In genomic region chr11:44718612-44719390, GRCh38 we compare ENCODE assay signal across 24 cellular contexts. TPM values are rescaled to one million over a fixed set of nuclear protein-coding genes. Genes with fewer than 3 reads are reported as not detected.
DNase-seq lines count a peak whose midpoint lies in the region; ATAC-seq and TF ChIP-seq lines count a peak whose summit lies in the region.
"Had no signal": no experiment of that assay in that cellular context is flagged by ENCODE, and none has a peak within 500 bp of the region (broad histone marks: within the 10 kb centered on the region; RNA-seq: fewer than 3 reads in every experiment).

No MANE protein-coding gene starts in this region.

- H3K4me3 ChIP-seq in WERI-Rb-1 (ENCODE audit: low read depth, low read length) = no peak overlapping the region
- no peak overlapping the region for H3K4me3 ChIP-seq in neuronal stem cell (ENCODE audit: low read length in 2 of 2)
- H3K4me3 ChIP-seq: BLaER1, MG63 had no signal

- no peak overlapping the region for H3K4me2 ChIP-seq in neuronal stem cell (ENCODE audit: insufficient read depth, low read length, poor library complexity, severe bottlenecking)
- H3K4me2 ChIP-seq: BLaER1, SK-N-SH had no signal

- H3K4me1 ChIP-seq in neuronal stem cell (ENCODE audit: control insufficient read depth in 2 of 2, insufficient read depth in 1 of 2, low read depth in 1 of 2, low read length in 2 of 2) = peaks cover 14 to 15% of the 10 kb centered on the region in 2 donors
- H3K4me1 ChIP-seq: BLaER1 had no signal

- no peak overlapping the region for H3K23ac ChIP-seq in neuronal stem cell (ENCODE audit: low read depth, low read length, poor library complexity)

- H3K18ac ChIP-seq in neuronal stem cell (ENCODE audit: low read length) = peak overlapping the region; percentile 55

- no peak overlapping the region for H4K91ac ChIP-seq in neuronal stem cell (ENCODE audit: low read depth, low read length, poor library complexity)

- H3K9ac ChIP-seq in neuronal stem cell (ENCODE audit: low read depth, low read length, poor library complexity) = no peak overlapping the region
- H3K9ac ChIP-seq: BLaER1, SK-N-SH had no signal

- WGBS in neuronal stem cell (ENCODE audit: extremely low coverage in 2 of 2, insufficient read length in 2 of 2, insufficient replicate concordance in 1 of 2), 2 donors = no CpG with 5 or more reads among the region's 4 CpGs

- no peak overlapping the region for H2BK5ac ChIP-seq in neuronal stem cell (ENCODE audit: low read length)

- peak overlapping the region; percentile 36 for H2AK5ac ChIP-seq in neuronal stem cell (ENCODE audit: low read depth, low read length)

- H3K79me1 ChIP-seq in neuronal stem cell (ENCODE audit: low read depth, low read length) = no peaks in the 10 kb centered on the region

- no peak overlapping the region for H3K4ac ChIP-seq in neuronal stem cell (ENCODE audit: low read length)

- H3K36me3 ChIP-seq in WERI-Rb-1 (no peaks in the 10 kb centered on the region), neuronal stem cell (replicated peaks in 1 of 2; ENCODE audit: control insufficient read depth in 2 of 2, insufficient read depth in 2 of 2, low read length in 2 of 2) (no peaks in the 10 kb centered on the region)
- H3K36me3 ChIP-seq: BLaER1, MG63 had no signal

- DNase-seq in DMS 273 (lab: John Stamatoyannopoulos, UW; ENCODE audit: unreplicated experiment) (peak; percentile 66), DMS 273 treated with DMSO at 0.1 percent for 48 hours (lab: John Stamatoyannopoulos, UW) (no peak), NCI-H524 (lab: John Stamatoyannopoulos, UW) (peak; percentile 28 to 81), NCI-H524 treated with DMSO at 0.1 percent for 48 hours (lab: John Stamatoyannopoulos, UW) (no peak), WERI-Rb-1 (no peak), neuronal stem cell (ENCODE audit: low spot score) (no peak)
- DNase-seq: ACHN; CD4-positive, alpha-beta T cell; COR-L47; EL; GF-D8; Kasumi-1; MG63; NCI-H146; NCI-H2081; NCI-H2227 treated with DMSO at 0.1 percent for 48 hours; NCI-H526 treated with DMSO at 0.1 percent for 48 hours; SIG-M5; SK-N-SH had no signal

- H3K27ac ChIP-seq in WERI-Rb-1 = peak overlapping the region; percentile 1; the same call in 1 of the 2 replicates
- H3K27ac ChIP-seq in neuronal stem cell (replicated peaks; ENCODE audit: low read length) = no peak overlapping the region
- H3K27ac ChIP-seq: 22Rv1, BLaER1 had no signal

- no peak overlapping the region for H2BK120ac ChIP-seq in neuronal stem cell (ENCODE audit: low read depth, low read length)

- no peak overlapping the region for H3K14ac ChIP-seq in neuronal stem cell (ENCODE audit: low read length)

- no peak overlapping the region for H2AFZ ChIP-seq in neuronal stem cell (ENCODE audit: low read length)

- H3K9me3 ChIP-seq in WERI-Rb-1 (ENCODE audit: severe bottlenecking) (peaks cover 2% of the 10 kb centered on the region), neuronal stem cell (replicated peaks in 1 of 2; ENCODE audit: control insufficient read depth in 2 of 2, insufficient read depth in 1 of 2, low read depth in 1 of 2, low read length in 2 of 2) (no peaks in the 10 kb centered on the region)
- H3K9me3 ChIP-seq: BLaER1, MG63, SK-N-SH had no signal

- H2BK12ac ChIP-seq in neuronal stem cell (ENCODE audit: low read length) = no peak overlapping the region

- H4K8ac ChIP-seq in neuronal stem cell (ENCODE audit: low read depth, low read length) = no peak overlapping the region

- H3K27me3 ChIP-seq in WERI-Rb-1 (ENCODE audit: insufficient read depth, low read depth, severe bottlenecking) (no peaks in the 10 kb centered on the region), neuronal stem cell (ENCODE audit: control insufficient read depth in 3 of 3, insufficient read depth in 3 of 3, low read depth in 1 of 3, low read length in 3 of 3) (no peaks in the 10 kb centered on the region)
- H3K27me3 ChIP-seq: BLaER1 had no signal

- no peak overlapping the region for H2BK15ac ChIP-seq in neuronal stem cell (ENCODE audit: low read length)

- no peak for ATAC-seq in GM19328 (IDR thresholded peaks at IDR 0.05; ENCODE audit: unreplicated experiment)
- no peak for ATAC-seq in GM18867 (IDR thresholded peaks at IDR 0.05; ENCODE audit: unreplicated experiment)
- ATAC-seq: Panc1 had no signal

- no peak for TF ChIP-seq CTCF in WERI-Rb-1 (IDR thresholded peaks at IDR 0.05; ENCODE audit: low read depth, low read length)

RNA-seq across cellular contexts. Expression of gene TSPAN18, which starts 8.0 kb away (rescaled TPM):
- polyA plus RNA-seq in neuronal stem cell (2013, experiment 1 of 2) = 144 TPM
- 146 TPM for polyA plus RNA-seq in neuronal stem cell (2013, experiment 2 of 2)

Comparison
In these comparisons a context has a peak if more than half of its experiments do, and no peak if none do; other contexts are left out.
1. DNase-seq: peak in DMS 273 (single experiment) and NCI-H524 (2 of 2); none in DMS 273 treated with DMSO at 0.1 percent for 48 hours (single experiment), NCI-H524 treated with DMSO at 0.1 percent for 48 hours (single experiment), WERI-Rb-1 (single experiment) and neuronal stem cell (single experiment).